8 cellular contexts compared by ENCODE assay signal in the genomic region with DNA sequence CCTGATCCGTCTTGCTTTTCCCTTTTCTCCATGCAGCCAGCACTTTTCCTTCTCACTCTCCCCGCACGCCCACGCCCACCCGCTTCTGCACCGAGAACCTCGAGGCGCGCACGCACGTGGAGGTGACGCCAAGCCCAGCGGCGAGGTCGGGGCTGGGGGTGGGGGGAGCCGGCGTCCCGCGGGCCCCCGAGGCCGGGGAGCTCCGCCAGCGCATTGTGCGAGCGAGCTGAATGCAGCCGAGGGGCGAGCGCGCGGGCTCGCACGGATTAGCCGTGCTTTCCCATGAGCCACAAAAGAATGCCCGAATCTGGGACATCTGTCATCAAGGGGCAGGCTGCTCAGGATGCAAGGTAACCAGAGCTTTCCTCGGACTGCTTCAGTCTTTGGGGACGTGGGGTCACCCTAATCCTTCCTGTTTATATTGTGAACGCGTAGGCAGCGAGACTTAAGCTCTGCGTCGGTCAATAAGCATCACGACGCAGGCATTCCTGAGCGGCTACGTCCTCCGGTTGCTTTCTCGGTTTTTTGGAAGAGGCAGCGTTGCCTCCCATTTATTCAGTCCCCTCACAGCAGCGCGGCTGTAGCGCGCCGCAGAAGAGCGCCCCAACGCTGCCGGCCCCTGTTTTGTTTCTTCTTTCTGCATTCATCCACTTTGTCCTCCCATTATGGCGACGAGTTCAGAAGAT.
DNase-seq lines count a peak whose midpoint lies in the region; ATAC-seq lines count a peak whose summit lies in the region.

No MANE protein-coding gene starts in this region.

- H3K23ac ChIP-seq in trophoblast cell (ENCODE audit: low read length): no peak overlapping the region

- H3K79me2 ChIP-seq in trophoblast cell (ENCODE audit: control insufficient read depth, insufficient read depth, low read length, poor library complexity): no peaks in the 10 kb centered on the region

- peak overlapping the region; percentile 64 for H3K4me3 ChIP-seq in right cardiac atrium (ENCODE audit: low read length)
- H3K4me3 ChIP-seq in trophoblast cell (ENCODE audit: low read depth, low read length): peak overlapping the region; percentile 51

- no peak overlapping the region for H2AK5ac ChIP-seq in trophoblast cell (ENCODE audit: low read length)

- H4K12ac ChIP-seq in trophoblast cell (ENCODE audit: low read depth, low read length): no peak overlapping the region

- no peaks in the 10 kb centered on the region for H3K36me3 ChIP-seq in trophoblast cell (ENCODE audit: control insufficient read depth in 1 of 2, insufficient read depth in 2 of 2, low read length in 2 of 2)

- no peak overlapping the region for H2BK12ac ChIP-seq in trophoblast cell (ENCODE audit: low read length)

- no peak overlapping the region for H3K18ac ChIP-seq in trophoblast cell (ENCODE audit: low read length)

- no peak overlapping the region for H2BK5ac ChIP-seq in trophoblast cell (ENCODE audit: low read depth, low read length, poor library complexity)

- no peak overlapping the region for H3K14ac ChIP-seq in trophoblast cell (ENCODE audit: low read length)

- H3K4me1 ChIP-seq in right cardiac atrium (ENCODE audit: control insufficient read depth, insufficient read depth, low read length): no peaks in the 10 kb centered on the region
- H3K4me1 ChIP-seq in trophoblast cell (ENCODE audit: control insufficient read depth in 1 of 2, insufficient read depth in 2 of 2, low read length in 2 of 2): peaks cover 4 to 7% of the 10 kb centered on the region in 2 experiments

- no peak overlapping the region for H4K8ac ChIP-seq in trophoblast cell (ENCODE audit: low read depth, low read length)

- peak; percentile 36 for DNase-seq in NCI-H82 treated with DMSO at 0.1 percent for 48 hours (lab: John Stamatoyannopoulos, UW; ENCODE audit: unreplicated experiment)
- DNase-seq in anterior cingulate cortex (lab: John Stamatoyannopoulos, UW): peak in 47 of 58 donors; percentile 13 to 72 (median 49)
- DNase-seq in right cardiac atrium: peak; percentile 40 to 59 (median 56)
- peak; percentile 46 to 69 for DNase-seq in trophoblast cell
- no peak for DNase-seq in T-helper 9 cell

- no peak overlapping the region for H4K91ac ChIP-seq in trophoblast cell (ENCODE audit: low read depth, low read length)

- H2BK120ac ChIP-seq in trophoblast cell (ENCODE audit: insufficient read depth, low read length, poor library complexity): peak overlapping the region; percentile 9

- H3K27ac ChIP-seq in right cardiac atrium (ENCODE audit: low read length) (no peak overlapping the region), trophoblast cell (ENCODE audit: low read depth, low read length) (no peak overlapping the region)

- intact Hi-C loops in right cardiac atrium (cut with DNase I): no loop called here

- H2AFZ ChIP-seq in trophoblast cell (ENCODE audit: insufficient read depth, low read length, poor library complexity): peak overlapping the region; percentile 8

- peak overlapping the region; percentile 77 for H3K4me2 ChIP-seq in trophoblast cell (ENCODE audit: low read length)

- no peak overlapping the region for H3K9ac ChIP-seq in trophoblast cell (ENCODE audit: low read length)

- no peaks in the 10 kb centered on the region for H3K27me3 ChIP-seq in right cardiac atrium (ENCODE audit: control insufficient read depth, insufficient read depth)
- no peaks in the 10 kb centered on the region for H3K27me3 ChIP-seq in trophoblast cell (ENCODE audit: insufficient read depth, low read length)

- WGBS in right cardiac atrium: under 1% methylated on average over 58 of the region's 58 CpGs
- WGBS in trophoblast cell (ENCODE audit: extremely low coverage, insufficient coverage, insufficient read length): no CpG with 5 or more reads among the region's 58 CpGs

- H3K4ac ChIP-seq in trophoblast cell (ENCODE audit: low read depth, low read length): no peak overlapping the region

- H3K9me3 ChIP-seq in right cardiac atrium (ENCODE audit: control insufficient read depth, low read length) (no peaks in the 10 kb centered on the region), trophoblast cell (ENCODE audit: insufficient read depth, low read depth, low read length) (no peaks in the 10 kb centered on the region)

- peaks cover 4% of the 10 kb centered on the region for H3K79me1 ChIP-seq in trophoblast cell (ENCODE audit: low read length)

- ATAC-seq in GM18511 (IDR thresholded peaks at IDR 0.05; ENCODE audit: unreplicated experiment): peak; percentile 66
- ATAC-seq in right cardiac atrium: peak; percentile 84 to 88
- ATAC-seq in HG02759 (IDR thresholded peaks at IDR 0.05; ENCODE audit: unreplicated experiment): no peak
- no peak for ATAC-seq in HG03175 (IDR thresholded peaks at IDR 0.05; ENCODE audit: unreplicated experiment)

Comparison
In these comparisons a context has a peak if more than half of its experiments do, and no peak if none do; other contexts are left out.
1. ATAC-seq: peak in GM18511 (single experiment) and right cardiac atrium (2 of 2); none in HG02759 (single experiment) and HG03175 (single experiment).